3 cellular contexts compared by ENCODE assay signal in genomic region chr19:5727453-5728050, GRCh38.
TF ChIP-seq lines count a peak whose summit lies in the region.

No MANE protein-coding gene starts in this region.

TF ChIP-seq in SK-N-SH treated with all-trans-retinoic acid at 6 μM for 48 hours, 23 proteins besides CTCF, POLR2A, EP300 and RAD21:
- peak; percentile 97 for TF ChIP-seq ZFP3 (CRISPR knock-in tag; IDR thresholded peaks at IDR 0.05)
- no peak for TF ChIP-seq ESRRG (CRISPR knock-in tag; IDR thresholded peaks at IDR 0.05)
- TF ChIP-seq ARNTL (CRISPR knock-in tag; IDR thresholded peaks at IDR 0.05; ENCODE audit: borderline replicate concordance, low read depth) = no peak
TF ChIP-seq in SK-N-SH treated with all-trans-retinoic acid at 6 μM for 48 hours: peak in this region for 1.

TF ChIP-seq in SK-N-SH, 30 proteins besides CTCF, POLR2A, EP300 and RAD21:
- no peak for TF ChIP-seq FOSL2 (IDR thresholded peaks at IDR 0.05; ENCODE audit: borderline replicate concordance, low read depth)
- TF ChIP-seq FOXJ3 (CRISPR knock-in tag; IDR thresholded peaks at IDR 0.05) = no peak
- TF ChIP-seq RXRA (IDR thresholded peaks at IDR 0.05; ENCODE audit: borderline replicate concordance, low read depth) = no peak
- no peak for TF ChIP-seq PBX3 (IDR thresholded peaks at IDR 0.05)
- TF ChIP-seq GATA2 (CRISPR knock-in tag; IDR thresholded peaks at IDR 0.05) = no peak
- no peak for TF ChIP-seq ZBTB33 (IDR thresholded peaks at IDR 0.05; ENCODE audit: borderline replicate concordance, low read depth)
- no peak for TF ChIP-seq MXI1 (IDR thresholded peaks at IDR 0.05; ENCODE audit: low read depth, low read length)
- TF ChIP-seq NRF1 (IDR thresholded peaks at IDR 0.05; ENCODE audit: low read depth, low read length) = no peak
- TF ChIP-seq YY1 (IDR thresholded peaks at IDR 0.05; ENCODE audit: low read depth) = no peak
- TF ChIP-seq NFIC (IDR thresholded peaks at IDR 0.05; ENCODE audit: borderline replicate concordance) = no peak
- no peak for TF ChIP-seq EZH2phosphoT487 (IDR thresholded peaks at IDR 0.05; ENCODE audit: borderline replicate concordance, low read depth)
- TF ChIP-seq RCOR1 (IDR thresholded peaks at IDR 0.05; ENCODE audit: low read length) = no peak
- TF ChIP-seq ELF1 (IDR thresholded peaks at IDR 0.05) = no peak

TF ChIP-seq in HEK293, 187 proteins besides CTCF, POLR2A, EP300 and RAD21:
- TF ChIP-seq ZNF610 (tag by site-specific recombination; IDR thresholded peaks at IDR 0.05; ENCODE audit: borderline replicate concordance) (no peak), ZNF426 (tag by site-specific recombination; IDR thresholded peaks at IDR 0.05) (no peak), ZNF792 (tag by site-specific recombination; IDR thresholded peaks at IDR 0.05) (no peak), SCRT2 (tag by site-specific recombination; IDR thresholded peaks at IDR 0.05) (no peak), ZFP3 (tag by site-specific recombination; IDR thresholded peaks at IDR 0.05; ENCODE audit: low read depth) (peak; percentile 94)
